In the genomic region with DNA sequence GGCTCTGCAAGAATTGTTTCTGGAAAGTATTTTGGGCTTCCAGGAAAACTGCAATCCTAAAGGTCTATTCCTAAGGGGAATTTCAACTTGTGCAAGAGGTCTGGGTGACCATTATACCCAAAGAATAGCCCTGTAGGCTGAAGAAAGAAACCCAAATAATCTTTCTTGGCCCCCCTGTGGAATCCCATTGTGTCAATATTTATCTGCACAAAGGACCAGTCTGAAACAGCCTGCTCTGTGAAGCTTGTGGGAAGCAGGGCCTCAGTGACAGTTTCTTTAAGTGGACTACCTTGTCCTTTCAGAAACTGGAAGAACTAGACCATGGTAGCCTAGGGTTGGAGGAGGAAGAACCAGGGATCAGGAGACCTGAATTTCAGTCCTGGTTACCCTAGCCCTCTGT, we compare ENCODE assay signal across 20 cellular contexts. TPM values are rescaled to one million over a fixed set of nuclear protein-coding genes. Genes with fewer than 3 reads are reported as not detected.
DNase-seq lines count a peak whose midpoint lies in the region; ATAC-seq and TF ChIP-seq lines count a peak whose summit lies in the region.
"Had no signal": no experiment of that assay in that cellular context is flagged by ENCODE, and none has a peak within 500 bp of the region (broad histone marks: within the 10 kb centered on the region; RNA-seq: fewer than 3 reads in every experiment).

No MANE protein-coding gene starts in this region.

- H3K27me3 ChIP-seq in esophagus muscularis mucosa: no peaks in the 10 kb centered on the region
- no peaks in the 10 kb centered on the region for H3K27me3 ChIP-seq in muscle layer of colon (ENCODE audit: control insufficient read depth in 1 of 2, insufficient read depth in 2 of 2, low read length in 2 of 2)
- no peaks in the 10 kb centered on the region for H3K27me3 ChIP-seq in suprapubic skin

- no peaks in the 10 kb centered on the region for H3K9me3 ChIP-seq in esophagus muscularis mucosa
- no peaks in the 10 kb centered on the region for H3K9me3 ChIP-seq in muscle layer of colon (ENCODE audit: low read length)
- H3K9me3 ChIP-seq in suprapubic skin: no peaks in the 10 kb centered on the region

- no peak overlapping the region for H3K9ac ChIP-seq in muscle layer of colon (ENCODE audit: low read length)

- no peak overlapping the region for H3K27ac Mint-ChIP-seq in activated CD4-positive, alpha-beta T cell treated with anti-CD3 and anti-CD28 coated beads, Interleukin-2, amount 10 ng/mL, durations not matched to agents 24 days and 14 days
- H3K27ac Mint-ChIP-seq: activated CD8-positive, alpha-beta T cell treated with anti-CD3 and anti-CD28 coated beads for 36 hours; activated naive CD4-positive, alpha-beta T cell treated with anti-CD3 and anti-CD28 coated beads, Interleukin-2, amount 50 U/mL, for 24 hours; activated T-cell treated with anti-CD3 and anti-CD28 coated beads, Interleukin-2, amount 50 U/mL, for 24 hours; stimulated activated naive B cell treated with anti-CD40 and anti-IgM and Interleukin-4, amounts not matched to agents 10 μg/mL and 1 μg/mL and 100 μg/mL, for 72 hours; T-helper 1 cell treated with Interleukin-12 subunit alpha and Interleukin-12 subunit beta and Interleukin-4 antibody, amounts not matched to agents 30 μg/mL and 1 μg/mL, for 36 hours; type B pancreatic cell had no signal

- no peaks in the 10 kb centered on the region for H3K9me3 Mint-ChIP-seq in activated CD4-positive, alpha-beta T cell treated with anti-CD3 and anti-CD28 coated beads, Interleukin-2, amount 10 ng/mL, durations not matched to agents 24 days and 14 days
- H3K9me3 Mint-ChIP-seq: activated CD8-positive, alpha-beta T cell treated with anti-CD3 and anti-CD28 coated beads for 36 hours; activated naive CD4-positive, alpha-beta T cell treated with anti-CD3 and anti-CD28 coated beads, Interleukin-2, amount 50 U/mL, for 24 hours; activated T-cell treated with anti-CD3 and anti-CD28 coated beads, Interleukin-2, amount 50 U/mL, for 24 hours; stimulated activated naive B cell treated with anti-CD40 and anti-IgM and Interleukin-4, amounts not matched to agents 10 μg/mL and 1 μg/mL and 100 μg/mL, for 72 hours; T-helper 1 cell treated with Interleukin-12 subunit alpha and Interleukin-12 subunit beta and Interleukin-4 antibody, amounts not matched to agents 30 μg/mL and 1 μg/mL, for 36 hours; type B pancreatic cell had no signal

- DNase-seq in NCI-H69 (lab: John Stamatoyannopoulos, UW) (peak; percentile 16), esophagus muscularis mucosa (ENCODE audit: extremely low spot score) (no peak), suprapubic skin (ENCODE audit: low spot score in 2 of 2) (no peak), ecto neural progenitor cell (ENCODE audit: low spot score) (no peak), NCI-H2081 treated with DMSO at 0.1 percent for 48 hours (lab: John Stamatoyannopoulos, UW) (no peak)
- no peak for DNase-seq in activated CD4-positive, alpha-beta T cell treated with anti-CD3 and anti-CD28 coated beads, Interleukin-2, amount 10 ng/mL, durations not matched to agents 24 days and 14 days
- DNase-seq: activated CD8-positive, alpha-beta T cell treated with anti-CD3 and anti-CD28 coated beads for 36 hours; activated T-cell treated with anti-CD3 and anti-CD28 coated beads, Interleukin-2, amount 50 U/mL, for 24 hours; cortex of kidney; Kasumi-1; NCI-H1417; NCI-H526 treated with DMSO at 0.1 percent for 48 hours; SIG-M5; stimulated activated naive B cell treated with anti-CD40 and anti-IgM and Interleukin-4, amounts not matched to agents 10 μg/mL and 1 μg/mL and 100 μg/mL, for 72 hours; WERI-Rb-1 had no signal

- no peaks in the 10 kb centered on the region for H3K27me3 Mint-ChIP-seq in activated CD4-positive, alpha-beta T cell treated with anti-CD3 and anti-CD28 coated beads, Interleukin-2, amount 10 ng/mL, durations not matched to agents 24 days and 14 days
- H3K27me3 Mint-ChIP-seq: activated naive CD4-positive, alpha-beta T cell treated with anti-CD3 and anti-CD28 coated beads, Interleukin-2, amount 50 U/mL, for 24 hours; type B pancreatic cell had no signal

- no peaks in the 10 kb centered on the region for H3K36me3 Mint-ChIP-seq in activated CD4-positive, alpha-beta T cell treated with anti-CD3 and anti-CD28 coated beads, Interleukin-2, amount 10 ng/mL, durations not matched to agents 24 days and 14 days (ENCODE audit: low read depth)
- H3K36me3 Mint-ChIP-seq: activated naive CD4-positive, alpha-beta T cell treated with anti-CD3 and anti-CD28 coated beads, Interleukin-2, amount 50 U/mL, for 24 hours; stimulated activated naive B cell treated with anti-CD40 and anti-IgM and Interleukin-4, amounts not matched to agents 10 μg/mL and 1 μg/mL and 100 μg/mL, for 72 hours had no signal

- H3K4me1 ChIP-seq in esophagus muscularis mucosa: peaks cover 12 to 70% (median 57%) of the 10 kb centered on the region in 4 donors
- peaks cover 67% of the 10 kb centered on the region for H3K4me1 ChIP-seq in muscle layer of colon (ENCODE audit: insufficient read depth, low read length)
- peaks cover 18% of the 10 kb centered on the region for H3K4me1 ChIP-seq in suprapubic skin

- no peak for TF ChIP-seq POLR2A in esophagus muscularis mucosa (IDR thresholded peaks at IDR 0.05; ENCODE audit: low read depth)
- no peak for TF ChIP-seq POLR2A in suprapubic skin (IDR thresholded peaks at IDR 0.05)

- no peak for ATAC-seq in HG03095 (IDR thresholded peaks at IDR 0.05; ENCODE audit: unreplicated experiment)
- ATAC-seq: activated CD8-positive, alpha-beta T cell treated with anti-CD3 and anti-CD28 coated beads for 36 hours; stimulated activated naive B cell treated with anti-CD40 and anti-IgM and Interleukin-4, amounts not matched to agents 10 μg/mL and 1 μg/mL and 100 μg/mL, for 72 hours had no signal

- TF ChIP-seq CTCF in esophagus muscularis mucosa (IDR thresholded peaks at IDR 0.05): no peak
- no peak for TF ChIP-seq CTCF in suprapubic skin (IDR thresholded peaks at IDR 0.05)

- no peak overlapping the region for H3K4me3 Mint-ChIP-seq in activated CD4-positive, alpha-beta T cell treated with anti-CD3 and anti-CD28 coated beads, Interleukin-2, amount 10 ng/mL, durations not matched to agents 24 days and 14 days
- H3K4me3 Mint-ChIP-seq: activated CD8-positive, alpha-beta T cell treated with anti-CD3 and anti-CD28 coated beads for 36 hours; activated naive CD4-positive, alpha-beta T cell treated with anti-CD3 and anti-CD28 coated beads, Interleukin-2, amount 50 U/mL, for 24 hours; activated T-cell treated with anti-CD3 and anti-CD28 coated beads, Interleukin-2, amount 50 U/mL, for 24 hours; stimulated activated naive B cell treated with anti-CD40 and anti-IgM and Interleukin-4, amounts not matched to agents 10 μg/mL and 1 μg/mL and 100 μg/mL, for 72 hours; T-helper 1 cell treated with Interleukin-12 subunit alpha and Interleukin-12 subunit beta and Interleukin-4 antibody, amounts not matched to agents 30 μg/mL and 1 μg/mL, for 36 hours; type B pancreatic cell had no signal

- peak overlapping the region; percentile 54 to 57 (median 56) for H3K27ac ChIP-seq in esophagus muscularis mucosa (replicated peaks in 1 of 4)
- peak overlapping the region; percentile 68 for H3K27ac ChIP-seq in muscle layer of colon (ENCODE audit: low read depth, low read length)
- peak overlapping the region; percentile 30 for H3K27ac ChIP-seq in suprapubic skin
- H3K27ac ChIP-seq: WERI-Rb-1 had no signal

- H3K36me3 ChIP-seq in esophagus muscularis mucosa (no peaks in the 10 kb centered on the region), muscle layer of colon (ENCODE audit: insufficient read depth, low read length) (no peaks in the 10 kb centered on the region), suprapubic skin (no peaks in the 10 kb centered on the region)
- H3K36me3 ChIP-seq: WERI-Rb-1 had no signal

- H3K4me3 ChIP-seq in esophagus muscularis mucosa (no peak overlapping the region), muscle layer of colon (ENCODE audit: low read depth in 1 of 2, low read length in 2 of 2) (no peak overlapping the region), suprapubic skin (no peak overlapping the region)

- TF ChIP-seq EP300 in esophagus muscularis mucosa (IDR thresholded peaks at IDR 0.05) (no peak), suprapubic skin (IDR thresholded peaks at IDR 0.05) (no peak)

- intact Hi-C loops in esophagus muscularis mucosa (cut with DNase I): no loop called here
- intact Hi-C loops in activated CD4-positive, alpha-beta T cell treated with anti-CD3 and anti-CD28 coated beads, Interleukin-2, amount 10 ng/mL, durations not matched to agents 24 days and 14 days (cut with micrococcal nuclease): no loop called here

- no peaks in the 10 kb centered on the region for H3K4me1 Mint-ChIP-seq in activated CD4-positive, alpha-beta T cell treated with anti-CD3 and anti-CD28 coated beads, Interleukin-2, amount 10 ng/mL, durations not matched to agents 24 days and 14 days
- H3K4me1 Mint-ChIP-seq: activated naive CD4-positive, alpha-beta T cell treated with anti-CD3 and anti-CD28 coated beads, Interleukin-2, amount 50 U/mL, for 24 hours had no signal

RNA-seq across cellular contexts. Expression of gene HSD17B7, which starts 58.4 kb away (rescaled TPM):
- 1 to 10 TPM; 5.4 to 9.3 (median 6.2) TPM for total RNA-seq in esophagus muscularis mucosa
- total RNA-seq in suprapubic skin: 10 to 100 TPM; 18.4 to 43.0 (median 20.3) TPM
- 26.7 and 28.7 TPM in 2 replicates for total RNA-seq in activated CD4-positive, alpha-beta T cell treated with anti-CD3 and anti-CD28 coated beads, Interleukin-2, amount 10 ng/mL, durations not matched to agents 24 days and 14 days
